ENCODE assay signal across 8 cellular contexts in the genomic region with DNA sequence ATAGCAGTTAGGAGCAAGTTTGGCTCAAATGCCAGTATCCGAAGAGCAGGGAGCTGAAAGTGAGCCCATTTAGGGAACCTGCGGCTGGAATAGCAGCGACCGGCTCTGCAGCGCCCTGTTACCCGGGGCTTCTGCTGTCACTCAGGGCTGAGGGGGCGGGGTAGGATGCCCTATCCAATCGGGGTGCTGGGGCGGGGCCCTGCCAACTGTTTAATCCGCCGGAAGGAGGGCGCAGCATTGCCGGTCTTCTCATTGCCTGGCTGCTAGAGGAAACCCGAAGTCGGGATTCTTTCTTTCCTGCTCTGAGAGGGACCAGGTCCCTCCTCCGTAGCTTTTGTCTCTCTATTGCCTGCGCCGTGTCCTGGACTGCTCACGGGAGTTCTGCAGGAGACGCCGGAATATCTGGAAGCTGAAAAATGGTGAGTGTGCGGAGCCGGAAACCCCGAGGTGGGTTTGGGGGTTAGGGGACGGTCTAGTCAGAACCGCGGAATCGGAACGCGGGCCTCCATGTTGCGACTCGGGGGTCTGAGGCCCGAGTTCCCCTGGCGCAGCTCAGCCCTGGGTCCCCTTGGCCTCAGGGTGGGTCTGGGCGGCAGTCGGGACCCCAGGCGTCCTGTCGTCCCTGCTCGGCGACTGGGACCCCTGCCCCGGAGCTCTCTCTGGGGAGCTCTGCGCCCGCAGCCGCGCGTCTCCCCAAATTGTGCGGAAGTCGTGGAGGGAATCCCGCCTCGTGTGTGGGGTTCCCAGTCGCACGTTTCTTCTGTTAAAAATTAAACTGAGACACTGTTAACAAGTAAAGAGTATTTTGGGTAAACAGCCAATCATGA. TPM values are rescaled to one million over a fixed set of nuclear protein-coding genes. Genes with fewer than 3 reads are reported as not detected.
DNase-seq lines count a peak whose midpoint lies in the region; ATAC-seq and TF ChIP-seq lines count a peak whose summit lies in the region.

No MANE protein-coding gene starts in this region.

- peak overlapping the region; percentile 71 for H3K4me3 ChIP-seq in Caco-2 (ENCODE audit: low read depth, low read length)

- CTCF ChIA-PET in Caco-2 (lab: Charles Lee), result interaction anchor here (0.7 to 3.5 kb wide), 7 partner anchors 19 to 328 kb away, joined by 3 to 37 read pairs (median 6); partner anchors contain the start of gene ZNF700

- H3K4me1 Mint-ChIP-seq in Caco-2 (ENCODE audit: low read depth, unreplicated experiment), result peaks cover 8% of the 10 kb centered on the region
- peaks cover 5% of the 10 kb centered on the region for H3K4me1 Mint-ChIP-seq in activated T-helper 17 cell treated with anti-CD3 and anti-CD28 coated beads, Interleukin-2, amount 50 U/mL, for 72 hours
- H3K4me1 Mint-ChIP-seq in nephron progenitor cell, result peaks cover 9% of the 10 kb centered on the region

- H3K9me3 Mint-ChIP-seq in Caco-2 (ENCODE audit: unreplicated experiment), result no peaks in the 10 kb centered on the region
- H3K9me3 Mint-ChIP-seq in activated T-helper 17 cell treated with anti-CD3 and anti-CD28 coated beads, Interleukin-2, amount 50 U/mL, for 72 hours, result no peaks in the 10 kb centered on the region
- H3K9me3 Mint-ChIP-seq in nephron progenitor cell, result peaks cover 58% of the 10 kb centered on the region

- TF ChIP-seq CTCF in Caco-2 (IDR thresholded peaks at IDR 0.05; ENCODE audit: insufficient read depth in 1 of 2, low read depth in 1 of 2, low read length in 1 of 2, severe bottlenecking in 1 of 2, unreplicated experiment in 1 of 2), result no peak
- no peak for TF ChIP-seq CTCF in nephron progenitor cell (IDR thresholded peaks at IDR 0.05)

- ATAC-seq in GM21515 (IDR thresholded peaks at IDR 0.05; ENCODE audit: unreplicated experiment), result peak; percentile 72
- peak; percentile 99 for ATAC-seq in activated T-helper 17 cell treated with anti-CD3 and anti-CD28 coated beads, Interleukin-2, amount 50 U/mL, for 72 hours (replicated peaks)
- ATAC-seq in stimulated activated naive CD8-positive, alpha-beta T cell treated with anti-CD3 and anti-CD28 coated beads, Interleukin-15, Interleukin-2, amounts not matched to agents 100 U/mL and 50 U/mL, for 24 hours, result peak; percentile 99

- intact Hi-C loops in Caco-2 (cut with micrococcal nuclease; ENCODE audit: unreplicated experiment), result loop anchor here (1.0 to 2.0 kb wide), 3 partner anchors 64 to 189 kb away; partner anchors contain the start of genes ZNF20 and ZNF491

- H3K27me3 ChIP-seq in Caco-2 (replicated peaks; ENCODE audit: control insufficient read depth, insufficient read depth, low read length), result no peaks in the 10 kb centered on the region

- H3K36me3 ChIP-seq in Caco-2 (ENCODE audit: control insufficient read depth, insufficient read depth, low read length), result no peaks in the 10 kb centered on the region

- H3K4me3 Mint-ChIP-seq in Caco-2 (ENCODE audit: unreplicated experiment) (peak overlapping the region; percentile 91), nephron progenitor cell (peak overlapping the region; percentile 99)
- H3K4me3 Mint-ChIP-seq in activated T-helper 17 cell treated with anti-CD3 and anti-CD28 coated beads, Interleukin-2, amount 50 U/mL, for 72 hours, result peak overlapping the region; percentile 80

- no peaks in the 10 kb centered on the region for H3K27me3 Mint-ChIP-seq in Caco-2 (ENCODE audit: insufficient read depth, unreplicated experiment)
- no peaks in the 10 kb centered on the region for H3K27me3 Mint-ChIP-seq in activated T-helper 17 cell treated with anti-CD3 and anti-CD28 coated beads, Interleukin-2, amount 50 U/mL, for 72 hours
- peaks cover under 1% of the 10 kb centered on the region for H3K27me3 Mint-ChIP-seq in nephron progenitor cell (ENCODE audit: low read depth, poor library complexity)

- H3K36me3 Mint-ChIP-seq in Caco-2 (ENCODE audit: insufficient read depth, unreplicated experiment) (no peaks in the 10 kb centered on the region), nephron progenitor cell (ENCODE audit: low read depth) (peaks cover 34% of the 10 kb centered on the region)
- peaks cover 7% of the 10 kb centered on the region for H3K36me3 Mint-ChIP-seq in activated T-helper 17 cell treated with anti-CD3 and anti-CD28 coated beads, Interleukin-2, amount 50 U/mL, for 72 hours (ENCODE audit: low read depth)

- POLR2A ChIA-PET in Caco-2 (lab: Charles Lee), result interaction anchor here (0.6 kb wide), 2 partner anchors 102 to 175 kb away, joined by 4 to 6 read pairs; partner anchors contain the start of gene ZNF136

- H3K27ac Mint-ChIP-seq in Caco-2 (ENCODE audit: unreplicated experiment), result peak overlapping the region; percentile 65
- peak overlapping the region; percentile 55 for H3K27ac Mint-ChIP-seq in activated T-helper 17 cell treated with anti-CD3 and anti-CD28 coated beads, Interleukin-2, amount 50 U/mL, for 72 hours
- peak overlapping the region; percentile 98 for H3K27ac Mint-ChIP-seq in nephron progenitor cell

- TSS peak; percentile 86 for BruUV-seq in Caco-2 (replicated peaks; lab: Mats Ljungman, UMichigan)

- H3K9me3 ChIP-seq in Caco-2, result 0 out of 2 replicates have a peak, but pooled peaks cover 4% of the 10 kb centered on the region

- DNase-seq in Caco-2, result peak; percentile 81 to 92
- peak; percentile 78 for DNase-seq in KG1 (lab: John Stamatoyannopoulos, UW)
- DNase-seq in RKO (ENCODE audit: low spot score), result peak; percentile 97
- peak; percentile 82 for DNase-seq in fibroblast of the conjunctiva (ENCODE audit: low read depth)
- DNase-seq in nephron progenitor cell, result peak; percentile 95
- peak; percentile 96 for DNase-seq in stimulated activated naive CD8-positive, alpha-beta T cell treated with anti-CD3 and anti-CD28 coated beads, Interleukin-15, Interleukin-2, amounts not matched to agents 100 U/mL and 50 U/mL, for 24 hours

- no peaks in the 10 kb centered on the region for H3K4me1 ChIP-seq in Caco-2

RNA-seq across cellular contexts. Expression of gene ZNF763, which starts 22.8 kb away (rescaled TPM):
- total RNA-seq in Caco-2 (2022), result 0.84 and 2.7 TPM in 2 replicates
- 1 to 10 TPM in 1 of 2 donors, under 1 TPM in 1; 0.64 to 1.3 TPM for total RNA-seq in activated T-helper 17 cell treated with anti-CD3 and anti-CD28 coated beads, Interleukin-2, amount 50 U/mL, for 72 hours

RNA-seq across cellular contexts. Expression of gene ZNF433, which starts 47.9 kb away (rescaled TPM):
- total RNA-seq in Caco-2 (2022), result 0.75 and 1.3 TPM in 2 replicates
- under 1 TPM in 1 of 2 donors, not detected in 1; 0.85 TPM for total RNA-seq in activated T-helper 17 cell treated with anti-CD3 and anti-CD28 coated beads, Interleukin-2, amount 50 U/mL, for 72 hours

Comparison
In these comparisons a context has a peak if more than half of its experiments do, and no peak if none do; other contexts are left out.
1. Peak in every context shown above with its lines: DNase-seq, ATAC-seq and H3K4me3 ChIP-seq.